ENCODE assay signal across 23 cellular contexts in genomic region chr15:70827721-70828120, GRCh38. TPM values are rescaled to one million over a fixed set of nuclear protein-coding genes. Genes with fewer than 3 reads are reported as not detected.
DNase-seq lines count a peak whose midpoint lies in the region; ATAC-seq, FAIRE-seq and TF ChIP-seq lines count a peak whose summit lies in the region.
"Had no signal": no experiment of that assay in that cellular context is flagged by ENCODE, and none has a peak within 500 bp of the region (broad histone marks: within the 10 kb centered on the region; RNA-seq: fewer than 3 reads in every experiment).

No MANE protein-coding gene starts in this region.

- no peaks in the 10 kb centered on the region for H3K9me1 ChIP-seq in endothelial cell of umbilical vein (replicated peaks; ENCODE audit: control insufficient read depth, extremely low read depth, insufficient read depth, low read length)

- TF ChIP-seq RAD21 in A549 (conservative IDR thresholded peaks at IDR 0.05 in 1 of 2, IDR thresholded peaks at IDR 0.05 in 1 of 2), result no peak

- TF ChIP-seq POLR2A in A549 (IDR thresholded peaks at IDR 0.05; ENCODE audit: low read length), result no peak
- no peak for TF ChIP-seq POLR2A in endothelial cell of umbilical vein (IDR thresholded peaks at IDR 0.05; ENCODE audit: low read depth, low read length)
- TF ChIP-seq POLR2A in testis (IDR thresholded peaks at IDR 0.05), result no peak

- H3K4me2 ChIP-seq in A549 (no peak overlapping the region), endothelial cell of umbilical vein (ENCODE audit: insufficient read depth, low read length) (no peak overlapping the region)

- no peak overlapping the region for H2AFZ ChIP-seq in endothelial cell of umbilical vein (ENCODE audit: low read depth, low read length)

- no peak overlapping the region for H3K9ac ChIP-seq in endothelial cell of umbilical vein (replicated peaks; ENCODE audit: extremely low read depth, insufficient read depth, low read length)

- no peaks in the 10 kb centered on the region for H3K79me2 ChIP-seq in endothelial cell of umbilical vein (ENCODE audit: control insufficient read depth, insufficient read depth, low read length)

- 92% methylated on average over 6 of the region's 6 CpGs for WGBS in A549 (ENCODE audit: missing lambda C conversion rate)
- 85 to 88% methylated on average over 6 of the region's 6 CpGs for whole genome bisulfite sequencing in testis, 2 donors

- H4K20me1 ChIP-seq in endothelial cell of umbilical vein (replicated peaks; ENCODE audit: control insufficient read depth, extremely low read depth, insufficient read depth, low read length), result no peaks in the 10 kb centered on the region

- H3K9me3 ChIP-seq in A549, result no peaks in the 10 kb centered on the region
- no peaks in the 10 kb centered on the region for H3K9me3 ChIP-seq in endothelial cell of umbilical vein (replicated peaks; ENCODE audit: control insufficient read depth, insufficient read depth, low read length)
- H3K9me3 ChIP-seq in testis, result no peaks in the 10 kb centered on the region

- H3K36me3 Mint-ChIP-seq in osteocyte (ENCODE audit: unreplicated experiment), result peaks cover 28% of the 10 kb centered on the region

- CTCF ChIA-PET in A549 (lab: Yijun Ruan, JAX) (interaction anchor here (0.7 to 20.5 kb wide), 8 partner anchors 13 to 973 kb away, joined by 3 to 331 read pairs (median 4); no protein-coding TSS in a partner anchor), RWPE1 (lab: Yijun Ruan, JAX) (no interaction called here), endothelial cell of umbilical vein (lab: Charles Lee) (interaction anchor here (4.2 kb wide), 1 partner anchor 47 kb away, joined by 36 read pairs; no protein-coding TSS in a partner anchor)

- no peak for FAIRE-seq in A549 (lab: Jason Lieb, UNC)
- FAIRE-seq in endothelial cell of umbilical vein (lab: Jason Lieb, UNC), result no peak
- FAIRE-seq: G401.6, GM12892, RCC 7860 had no signal

- ATAC-seq in A549, result no peak
- ATAC-seq in HG02678 (IDR thresholded peaks at IDR 0.05; ENCODE audit: unreplicated experiment), result no peak

- H3K27ac ChIP-seq in A549 (peak overlapping the region; percentile 1 to 85; a peak in 5 of 6 replicates), RWPE1 (peak overlapping the region; percentile 72), endothelial cell of umbilical vein (ENCODE audit: insufficient read depth, low read depth, low read length) (no peak overlapping the region), testis (no peak overlapping the region)
- H3K27ac ChIP-seq: C4-2B had no signal

- no peak for TF ChIP-seq EP300 in A549 (IDR thresholded peaks at IDR 0.05)

- peaks cover 55% of the 10 kb centered on the region for H3K4me1 Mint-ChIP-seq in osteocyte (ENCODE audit: unreplicated experiment)
- H3K4me1 Mint-ChIP-seq: CD8-positive, alpha-beta memory T cell had no signal

- peak overlapping the region; percentile 75 for H3K27ac Mint-ChIP-seq in osteocyte (ENCODE audit: unreplicated experiment)
- H3K27ac Mint-ChIP-seq: CD8-positive, alpha-beta memory T cell had no signal

- no peaks in the 10 kb centered on the region for H3K27me3 Mint-ChIP-seq in osteocyte (ENCODE audit: unreplicated experiment)

- H3K9me3 Mint-ChIP-seq in osteocyte (ENCODE audit: unreplicated experiment), result no peaks in the 10 kb centered on the region
- H3K9me3 Mint-ChIP-seq: CD8-positive, alpha-beta memory T cell had no signal

- dilution Hi-C loops in endothelial cell of umbilical vein (cut with MboI; ENCODE audit: extremely low pct_ligation_motif_present, low sequenced_read_pairs), result no loop called here

- no TSS peak for BruUV-seq in endothelial cell of umbilical vein (replicated peaks; lab: Mats Ljungman, UMichigan)

- intact Hi-C loops in endothelial cell of umbilical vein (cut with micrococcal nuclease) (loop anchor here (5.0 kb wide), 1 partner anchor 615 kb away; no protein-coding TSS in a partner anchor), testis (cut with DNase I; ENCODE audit: low total_unique reads) (no loop called here)

- H3K4me3 ChIP-seq in A549 (no peak overlapping the region), endothelial cell of umbilical vein (replicated peaks in 1 of 3; ENCODE audit: insufficient read depth in 1 of 3, low read depth in 1 of 3, low read length in 3 of 3) (no peak overlapping the region), testis (no peak overlapping the region)

- peaks cover 41% of the 10 kb centered on the region for H3K4me1 ChIP-seq in A549
- H3K4me1 ChIP-seq in endothelial cell of umbilical vein (ENCODE audit: control insufficient read depth, extremely low read depth, insufficient read depth, low read length), result no peaks in the 10 kb centered on the region
- peaks cover 3% of the 10 kb centered on the region for H3K4me1 ChIP-seq in testis

- POLR2A ChIA-PET in A549 (lab: Yijun Ruan, JAX), result no interaction called here
- POLR2A ChIA-PET in RWPE1 (lab: Yijun Ruan, JAX; ENCODE audit: low non-redundant PET), result no interaction called here
- POLR2A ChIA-PET in endothelial cell of umbilical vein (lab: Charles Lee), result no interaction called here

- no peak overlapping the region for H3K4me3 Mint-ChIP-seq in osteocyte (ENCODE audit: unreplicated experiment)
- H3K4me3 Mint-ChIP-seq: CD8-positive, alpha-beta memory T cell had no signal

- TF ChIP-seq CTCF in A549 (IDR thresholded peaks at IDR 0.05), result no peak
- no peak for TF ChIP-seq CTCF in RWPE1 (conservative IDR thresholded peaks at IDR 0.05; ENCODE audit: low read depth)
- TF ChIP-seq CTCF in endothelial cell of umbilical vein (IDR thresholded peaks at IDR 0.05; ENCODE audit: extremely low read depth in 1 of 2, insufficient read depth in 1 of 2, low read depth in 1 of 2, low read length in 2 of 2), result no peak
- TF ChIP-seq CTCF in osteocyte (IDR thresholded peaks at IDR 0.05), result no peak
- no peak for TF ChIP-seq CTCF in testis (IDR thresholded peaks at IDR 0.05)

- peaks cover 0 to 12% of the 10 kb centered on the region in 2 experiments for H3K36me3 ChIP-seq in endothelial cell of umbilical vein (ENCODE audit: control insufficient read depth in 2 of 2, extremely low read depth in 1 of 2, insufficient read depth in 2 of 2, low read length in 2 of 2)
- no peaks in the 10 kb centered on the region for H3K36me3 ChIP-seq in testis (ENCODE audit: low read depth, missing control alignments)

- H3K27me3 ChIP-seq in endothelial cell of umbilical vein (ENCODE audit: control insufficient read depth in 2 of 2, insufficient read depth in 2 of 2, low read length in 2 of 2), result no peaks in the 10 kb centered on the region
- H3K27me3 ChIP-seq in testis, result no peaks in the 10 kb centered on the region

- DNase-seq in A549 (ENCODE audit: low read depth in 1 of 2, low spot score in 1 of 2), result no peak
- DNase-seq in RWPE1 (ENCODE audit: low spot score), result no peak
- DNase-seq in endothelial cell of umbilical vein (ENCODE audit: low read depth, low spot score), result peak; percentile 21
- peak; percentile 54 for DNase-seq in osteocyte (ENCODE audit: extremely low spot score, unreplicated experiment)
- no peak for DNase-seq in testis
- no peak for DNase-seq in NCI-H1694 treated with DMSO at 0.1 percent for 48 hours (lab: John Stamatoyannopoulos, UW)
- no peak for DNase-seq in NCI-H128 (lab: John Stamatoyannopoulos, UW; ENCODE audit: unreplicated experiment)
- DNase-seq: 8988T; CD8-positive, alpha-beta memory T cell; KG1; NCI-H1092; NCI-H146; NCI-H2029 treated with DMSO at 0.1 percent for 48 hours; NCI-H226; NCI-H524; NCI-H82; Right ventricle myocardium superior had no signal

TF ChIP-seq in A549, 52 proteins besides CTCF, POLR2A, EP300 and RAD21 (continues in another document):
- TF ChIP-seq TFCP2L1 (CRISPR knock-in tag; IDR thresholded peaks at IDR 0.05), result no peak
- TF ChIP-seq EHF (CRISPR knock-in tag; IDR thresholded peaks at IDR 0.05), result no peak
- TF ChIP-seq HDAC2 (IDR thresholded peaks at IDR 0.05), result no peak
- TF ChIP-seq CHD2 (IDR thresholded peaks at IDR 0.05; ENCODE audit: low read length, partially characterized antibody), result no peak
- no peak for TF ChIP-seq SMC3 (IDR thresholded peaks at IDR 0.05)
- TF ChIP-seq RARB (CRISPR knock-in tag; IDR thresholded peaks at IDR 0.05), result no peak
- no peak for TF ChIP-seq SREBF2 (IDR thresholded peaks at IDR 0.05)
- no peak for TF ChIP-seq RFX5 (IDR thresholded peaks at IDR 0.05)
- no peak for TF ChIP-seq ESRRA (IDR thresholded peaks at IDR 0.05; ENCODE audit: borderline replicate concordance, low read length)
- no peak for TF ChIP-seq KDM5A (IDR thresholded peaks at IDR 0.05)
- TF ChIP-seq JUN (IDR thresholded peaks at IDR 0.05), result no peak
- no peak for TF ChIP-seq MYC (IDR thresholded peaks at IDR 0.05; ENCODE audit: borderline replicate concordance, low read length)

TF ChIP-seq in endothelial cell of umbilical vein, 7 proteins besides CTCF, POLR2A, EP300 and RAD21:
- TF ChIP-seq POLR2AphosphoS5 (IDR thresholded peaks at IDR 0.05; ENCODE audit: insufficient read depth, low read depth, low read length) (no peak), GATA2 (IDR thresholded peaks at IDR 0.05; ENCODE audit: insufficient read depth, insufficient read length, low read depth, low read length) (no peak), MAX (IDR thresholded peaks at IDR 0.05; ENCODE audit: insufficient read depth, insufficient read length) (no peak)

RNA-seq across cellular contexts. Expression of gene LARP6, which starts 26.2 kb away (rescaled TPM):
- polyA plus RNA-seq in A549 (2011; rRNA removed) (120 and 158 TPM in 2 replicates), A549 (2017; fragmentation: RNase III; extraction: RNeasy Plus Mini Kit Qiagen cat#74134 plus additional on column Dnase treatment) (47.3 to 64.3 TPM (median 57.2 TPM) in 3 replicates), endothelial cell of umbilical vein (56.1 and 56.2 TPM in 2 replicates), testis (ENCODE audit: insufficient read depth, low read depth, low replicate concordance) (105 TPM)
- 81.8 and 94.9 TPM in 2 replicates for polyA plus RNA-seq in A549 (2012; cell fraction: cytosol; rRNA removed)
- 31.4 and 55.5 TPM in 2 replicates for polyA plus RNA-seq in A549 (2012; cell fraction: nucleus; rRNA removed)
- 72.1 and 73.2 TPM in 2 replicates for polyA minus RNA-seq in A549 (2011; rRNA and poly(A)+ RNA removed)
- total RNA-seq in endothelial cell of umbilical vein (16.9 and 25.2 TPM in 2 replicates), osteocyte (119 and 123 TPM in 2 replicates), testis (10 to 100 TPM; 49.6 to 57.1 TPM)
- 29.0 and 35.2 TPM in 2 replicates for polyA plus RNA-seq in endothelial cell of umbilical vein (2011; cell fraction: cytosol; rRNA removed)
- 24.3 and 26.0 TPM in 2 replicates for polyA plus RNA-seq in endothelial cell of umbilical vein (2011; cell fraction: nucleus; rRNA removed)
- polyA plus RNA-seq in endothelial cell of umbilical vein (2012), result 43.5 and 47.5 TPM in 2 replicates
- polyA minus RNA-seq in endothelial cell of umbilical vein, result 47.4 and 56.0 TPM in 2 replicates
- 9.9 TPM for polyA minus RNA-seq in endothelial cell of umbilical vein (2011; cell fraction: cytosol; rRNA and poly(A)+ RNA removed)
- 21.9 and 32.1 TPM in 2 replicates for polyA minus RNA-seq in endothelial cell of umbilical vein (2011; cell fraction: nucleus; rRNA and poly(A)+ RNA removed)
- total RNA-seq: OCI-LY7 had no signal

Comparison
In these comparisons a context has a peak if more than half of its experiments do, and no peak if none do; other contexts are left out.
1. DNase-seq: peak in endothelial cell of umbilical vein (single experiment) and osteocyte (single experiment); none in A549 (0 of 2), RWPE1 (single experiment), testis (single experiment), NCI-H1694 treated with DMSO at 0.1 percent for 48 hours (single experiment) and NCI-H128 (single experiment).
2. H3K27ac ChIP-seq: peak in A549 (2 of 2) and RWPE1 (single experiment); none in endothelial cell of umbilical vein (single experiment) and testis (0 of 2).